Comparison of ENCODE assay signal across 28 cellular contexts in the genomic region with DNA sequence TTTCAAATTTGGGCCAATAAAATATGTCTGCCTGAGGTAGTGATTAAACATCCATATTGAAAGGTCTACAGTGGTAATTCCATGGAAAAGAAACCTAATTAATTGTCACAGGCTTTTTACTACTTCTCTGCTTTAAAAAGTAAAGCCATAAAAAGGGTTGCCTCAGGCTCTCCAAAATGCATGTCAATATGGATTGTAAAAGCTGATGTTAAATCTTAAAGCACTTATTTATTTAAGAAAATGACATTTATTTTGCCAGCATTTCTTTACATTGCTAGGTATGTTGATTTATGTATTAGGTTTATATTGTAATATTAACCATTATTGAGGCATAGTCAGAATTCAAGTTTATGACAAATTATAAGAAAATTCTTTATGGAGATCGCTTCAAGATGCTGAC.
"Had no signal": no experiment of that assay in that cellular context is flagged by ENCODE, and none has a peak within 500 bp of the region (broad histone marks: within the 10 kb centered on the region; RNA-seq: fewer than 3 reads in every experiment).

No MANE protein-coding gene starts in this region.

- H3K9ac ChIP-seq: neural progenitor cell, parathyroid adenoma had no signal

- H3K27ac ChIP-seq: neural progenitor cell, ovary, parathyroid adenoma, psoas muscle, right lobe of liver, sigmoid colon, stomach, thoracic aorta, thyroid gland, transverse colon, upper lobe of right lung, uterus had no signal

- DNase-seq: natural killer cell; occipital lobe; ovary; posterior cingulate gyrus; psoas muscle; right cardiac atrium; right lobe of liver; sigmoid colon; small intestine; stimulated activated CD4-positive, alpha-beta T cell treated with anti-CD3 and anti-CD28 coated beads, Interleukin-15, amount 100 ng/mL, for 24 hours; stimulated activated CD4-positive, alpha-beta T cell treated with anti-CD3 and anti-CD28 coated beads, Interleukin-2, amount 100 ng/mL, for 24 hours; stimulated activated CD4-positive, alpha-beta T cell treated with anti-CD3 and anti-CD28 coated beads, Interleukin-2, amount 100 ng/mL, for 48 hours; stimulated activated CD4-positive, alpha-beta T cell treated with anti-CD3 and anti-CD28 coated beads, Interleukin-4, amount 100 ng/mL, for 24 hours; stimulated activated naive B cell treated with anti-CD40 and anti-IgM and Interleukin-4, amounts not matched to agents 10 μg/mL and 1 μg/mL and 100 μg/mL, for 72 hours; stimulated activated naive CD4-positive, alpha-beta T cell treated with Interleukin-2 at 50 U/mL for 16 hours; stomach; thyroid gland; transverse colon; upper lobe of right lung; uterus had no signal

- ATAC-seq: natural killer cell; psoas muscle; right cardiac atrium; right lobe of liver; stimulated activated effector memory CD8-positive, alpha-beta T cell treated with anti-CD3 and anti-CD28 coated beads, Interleukin-12 subunit alpha, Interleukin-12 subunit beta, amount 100 ng/mL, for 72 hours; stimulated activated naive B cell treated with anti-CD40 and anti-IgM and Interleukin-4, amounts not matched to agents 10 μg/mL and 1 μg/mL and 100 μg/mL, for 72 hours; upper lobe of right lung had no signal

- H3K4me3 ChIP-seq: neural progenitor cell, ovary, psoas muscle, right lobe of liver, sigmoid colon, stomach, thoracic aorta, thyroid gland, transverse colon, upper lobe of right lung, uterus had no signal

- H3K27ac Mint-ChIP-seq: natural killer cell; nephron; neural progenitor cell; progenitor cell of endocrine pancreas; stimulated activated effector memory CD8-positive, alpha-beta T cell treated with anti-CD3 and anti-CD28 coated beads, Interleukin-12 subunit alpha, Interleukin-12 subunit beta, amount 100 ng/mL, for 72 hours; stimulated activated naive B cell treated with anti-CD40 and anti-IgM and Interleukin-4, amounts not matched to agents 10 μg/mL and 1 μg/mL and 100 μg/mL, for 72 hours; stimulated activated naive CD8-positive, alpha-beta T cell treated with anti-CD3 and anti-CD28 coated beads, Interleukin-15, Interleukin-2, amounts not matched to agents 100 ng/mL and 50 ng/mL, for 24 hours; type B pancreatic cell had no signal

- H3K9me3 Mint-ChIP-seq: nephron, neural progenitor cell had no signal

- H3K36me3 ChIP-seq: neural progenitor cell, ovary, right lobe of liver, sigmoid colon, stomach, thoracic aorta, thyroid gland, transverse colon, upper lobe of right lung, uterus had no signal

- H3K4me3 Mint-ChIP-seq: natural killer cell; nephron; neural progenitor cell; stimulated activated effector memory CD8-positive, alpha-beta T cell treated with anti-CD3 and anti-CD28 coated beads, Interleukin-12 subunit alpha, Interleukin-12 subunit beta, amount 100 ng/mL, for 72 hours; stimulated activated naive B cell treated with anti-CD40 and anti-IgM and Interleukin-4, amounts not matched to agents 10 μg/mL and 1 μg/mL and 100 μg/mL, for 72 hours; stimulated activated naive CD8-positive, alpha-beta T cell treated with anti-CD3 and anti-CD28 coated beads, Interleukin-15, Interleukin-2, amounts not matched to agents 100 ng/mL and 50 ng/mL, for 24 hours; type B pancreatic cell had no signal

- H3K27me3 Mint-ChIP-seq: progenitor cell of endocrine pancreas; stimulated activated naive B cell treated with anti-CD40 and anti-IgM and Interleukin-4, amounts not matched to agents 10 μg/mL and 1 μg/mL and 100 μg/mL, for 72 hours had no signal

- H3K4me1 Mint-ChIP-seq: natural killer cell; nephron; neural progenitor cell; stimulated activated effector memory CD8-positive, alpha-beta T cell treated with anti-CD3 and anti-CD28 coated beads, Interleukin-12 subunit alpha, Interleukin-12 subunit beta, amount 100 ng/mL, for 72 hours; stimulated activated naive B cell treated with anti-CD40 and anti-IgM and Interleukin-4, amounts not matched to agents 10 μg/mL and 1 μg/mL and 100 μg/mL, for 72 hours had no signal

- H3K36me3 Mint-ChIP-seq: neural progenitor cell; stimulated activated effector memory CD8-positive, alpha-beta T cell treated with anti-CD3 and anti-CD28 coated beads, Interleukin-12 subunit alpha, Interleukin-12 subunit beta, amount 100 ng/mL, for 72 hours; stimulated activated naive B cell treated with anti-CD40 and anti-IgM and Interleukin-4, amounts not matched to agents 10 μg/mL and 1 μg/mL and 100 μg/mL, for 72 hours; type B pancreatic cell had no signal

- H3K9me3 ChIP-seq: ovary, psoas muscle, right lobe of liver, sigmoid colon, stomach, thoracic aorta, thyroid gland, transverse colon, upper lobe of right lung, uterus had no signal

- H3K4me1 ChIP-seq: neural progenitor cell, parathyroid adenoma, psoas muscle, right lobe of liver, sigmoid colon, stomach, thyroid gland, transverse colon, upper lobe of right lung, uterus had no signal

- H3K27me3 ChIP-seq: neural progenitor cell, ovary, right lobe of liver, sigmoid colon, stomach, thyroid gland, transverse colon, upper lobe of right lung, uterus had no signal
